In genomic region chr7:55556031-55556430, GRCh38 we compare ENCODE assay signal across 10 cellular contexts. TPM values are rescaled to one million over a fixed set of nuclear protein-coding genes. Genes with fewer than 3 reads are reported as not detected.
DNase-seq lines count a peak whose midpoint lies in the region; ATAC-seq and TF ChIP-seq lines count a peak whose summit lies in the region.
"Had no signal": no experiment of that assay in that cellular context is flagged by ENCODE, and none has a peak within 500 bp of the region (broad histone marks: within the 10 kb centered on the region; RNA-seq: fewer than 3 reads in every experiment).

No MANE protein-coding gene starts in this region.

- peaks cover 0 to 4% (median 3%) of the 10 kb centered on the region in 3 donors for H3K36me3 ChIP-seq in skeletal muscle tissue (ENCODE audit: control insufficient read depth in 3 of 3, insufficient read depth in 3 of 3, low read length in 3 of 3)
- H3K36me3 ChIP-seq in WERI-Rb-1, result peaks cover 8% of the 10 kb centered on the region; the same call in 1 of the 2 replicates

- H3K9me3 ChIP-seq in skeletal muscle tissue (ENCODE audit: control insufficient read depth in 3 of 3, low read length in 3 of 3) (no peaks in the 10 kb centered on the region), WERI-Rb-1 (ENCODE audit: severe bottlenecking) (no peaks in the 10 kb centered on the region)
- H3K9me3 ChIP-seq: SJSA1 had no signal

- H3K27ac ChIP-seq in skeletal muscle tissue (ENCODE audit: low read depth, low read length) (peak overlapping the region; percentile 92), WERI-Rb-1 (no peak overlapping the region)
- H3K27ac ChIP-seq: SJSA1 had no signal

- CTCF ChIA-PET in WTC11 (lab: Charles Lee), result interaction anchor here (1.2 to 2.0 kb wide), 3 partner anchors 13 to 130 kb away, joined by 3 to 12 read pairs (median 5); no protein-coding TSS in a partner anchor

- H3K36me3 Mint-ChIP-seq in activated T-cell treated with anti-CD3 and anti-CD28 coated beads, Interleukin-2, amount 50 U/mL, for 24 hours (ENCODE audit: low read depth), result peaks cover 53% of the 10 kb centered on the region
- H3K36me3 Mint-ChIP-seq in WTC11, result no peaks in the 10 kb centered on the region; the same call in 1 of the 2 replicates
- H3K36me3 Mint-ChIP-seq in glutamatergic neuron (ENCODE audit: unreplicated experiment), result no peaks in the 10 kb centered on the region

- H3K27me3 ChIP-seq in skeletal muscle tissue (ENCODE audit: control insufficient read depth in 3 of 3, insufficient read depth in 3 of 3, low read length in 3 of 3), result no peaks in the 10 kb centered on the region
- H3K27me3 ChIP-seq in WERI-Rb-1 (ENCODE audit: insufficient read depth, low read depth, severe bottlenecking), result no peaks in the 10 kb centered on the region
- H3K27me3 ChIP-seq: SJSA1 had no signal

- POLR2A ChIA-PET in WTC11 (lab: Charles Lee), result interaction anchor here (1.0 kb wide), 1 partner anchor 8 kb away, joined by 3 read pairs; no protein-coding TSS in a partner anchor

- ATAC-seq in GM21825 (IDR thresholded peaks at IDR 0.05; ENCODE audit: unreplicated experiment) (peak; percentile 33), WTC11 (no peak), HG03520 (IDR thresholded peaks at IDR 0.05; ENCODE audit: unreplicated experiment) (no peak)
- ATAC-seq: left ventricle myocardium superior had no signal

- H3K9ac ChIP-seq in skeletal muscle tissue (ENCODE audit: low read depth in 1 of 3, low read length in 3 of 3), result no peak overlapping the region

- peak overlapping the region; percentile 31 for H3K4me3 Mint-ChIP-seq in activated T-cell treated with anti-CD3 and anti-CD28 coated beads, Interleukin-2, amount 50 U/mL, for 24 hours
- H3K4me3 Mint-ChIP-seq in WTC11, result peak overlapping the region; percentile 42
- H3K4me3 Mint-ChIP-seq in glutamatergic neuron (ENCODE audit: unreplicated experiment), result no peak overlapping the region

- H3K27me3 Mint-ChIP-seq in activated T-cell treated with anti-CD3 and anti-CD28 coated beads, Interleukin-2, amount 50 U/mL, for 24 hours, result no peaks in the 10 kb centered on the region
- H3K27me3 Mint-ChIP-seq in WTC11 (ENCODE audit: low read depth) (no peaks in the 10 kb centered on the region), glutamatergic neuron (ENCODE audit: unreplicated experiment) (peaks cover 7% of the 10 kb centered on the region)

- no peaks in the 10 kb centered on the region for H3K9me3 Mint-ChIP-seq in activated T-cell treated with anti-CD3 and anti-CD28 coated beads, Interleukin-2, amount 50 U/mL, for 24 hours
- H3K9me3 Mint-ChIP-seq in WTC11 (no peaks in the 10 kb centered on the region), glutamatergic neuron (ENCODE audit: unreplicated experiment) (no peaks in the 10 kb centered on the region)

- H3K4me3 ChIP-seq in skeletal muscle tissue (ENCODE audit: low read length in 3 of 3) (no peak overlapping the region), WERI-Rb-1 (ENCODE audit: low read depth, low read length) (no peak overlapping the region)
- H3K4me3 ChIP-seq: SJSA1 had no signal

- peaks cover 96% of the 10 kb centered on the region for H3K4me1 Mint-ChIP-seq in activated T-cell treated with anti-CD3 and anti-CD28 coated beads, Interleukin-2, amount 50 U/mL, for 24 hours (ENCODE audit: low read depth)
- H3K4me1 Mint-ChIP-seq in WTC11 (peaks cover 88% of the 10 kb centered on the region), glutamatergic neuron (ENCODE audit: low read depth, unreplicated experiment) (peaks cover 11% of the 10 kb centered on the region)

- peak overlapping the region; percentile 89 for H3K27ac Mint-ChIP-seq in activated T-cell treated with anti-CD3 and anti-CD28 coated beads, Interleukin-2, amount 50 U/mL, for 24 hours
- H3K27ac Mint-ChIP-seq in WTC11 (peak overlapping the region; percentile 89), glutamatergic neuron (ENCODE audit: unreplicated experiment) (no peak overlapping the region)

- no peak for DNase-seq in activated T-cell treated with anti-CD3 and anti-CD28 coated beads, Interleukin-2, amount 50 U/mL, for 24 hours
- no peak for DNase-seq in activated T-cell treated with anti-CD3 and anti-CD28 coated beads, Interleukin-2, amount 50 U/mL, for 1 hour
- DNase-seq in WTC11 (ENCODE audit: low spot score) (no peak), glutamatergic neuron (no peak), WERI-Rb-1 (no peak)
- DNase-seq: left ventricle myocardium superior had no signal

- TF ChIP-seq CTCF in WTC11 (IDR thresholded peaks at IDR 0.05), result no peak
- no peak for TF ChIP-seq CTCF in glutamatergic neuron (IDR thresholded peaks at IDR 0.05; ENCODE audit: partially characterized antibody, unreplicated experiment)
- no peak for TF ChIP-seq CTCF in WERI-Rb-1 (IDR thresholded peaks at IDR 0.05; ENCODE audit: low read depth, low read length)

- H3K4me1 ChIP-seq in skeletal muscle tissue (ENCODE audit: control insufficient read depth in 3 of 3, insufficient read depth in 3 of 3, low read length in 3 of 3), result peaks cover 53 to 73% (median 68%) of the 10 kb centered on the region in 3 donors

TF ChIP-seq in WTC11, 78 proteins besides CTCF, POLR2A, EP300 and RAD21:
- peak; percentile 32; the same call in 1 of the 2 replicates for TF ChIP-seq ZNF423 (CRISPR knock-in tag; IDR thresholded peaks at IDR 0.05)
- no peak for TF ChIP-seq ETV6 (CRISPR knock-in tag; IDR thresholded peaks at IDR 0.05)
- no peak for TF ChIP-seq CREM (CRISPR knock-in tag; IDR thresholded peaks at IDR 0.05)
- TF ChIP-seq ZNF121 (CRISPR knock-in tag; IDR thresholded peaks at IDR 0.05), result no peak
- TF ChIP-seq AR (CRISPR knock-in tag; IDR thresholded peaks at IDR 0.05), result no peak
- TF ChIP-seq ZNF512 (CRISPR knock-in tag; IDR thresholded peaks at IDR 0.05; ENCODE audit: borderline replicate concordance), result no peak
- no peak for TF ChIP-seq RELA (CRISPR knock-in tag; IDR thresholded peaks at IDR 0.05; ENCODE audit: borderline replicate concordance)

RNA-seq across cellular contexts. Expression of gene VOPP1, which starts 16.3 kb away (rescaled TPM):
- total RNA-seq in WTC11 (2021), result 57.0 to 63.9 TPM (median 60.3 TPM) in 3 replicates
- 23.5 TPM for total RNA-seq in skeletal muscle tissue
- 30.6 TPM for total RNA-seq in glutamatergic neuron (ENCODE audit: unreplicated experiment)
